ENCODE assay signal across 11 cellular contexts in the genomic region with DNA sequence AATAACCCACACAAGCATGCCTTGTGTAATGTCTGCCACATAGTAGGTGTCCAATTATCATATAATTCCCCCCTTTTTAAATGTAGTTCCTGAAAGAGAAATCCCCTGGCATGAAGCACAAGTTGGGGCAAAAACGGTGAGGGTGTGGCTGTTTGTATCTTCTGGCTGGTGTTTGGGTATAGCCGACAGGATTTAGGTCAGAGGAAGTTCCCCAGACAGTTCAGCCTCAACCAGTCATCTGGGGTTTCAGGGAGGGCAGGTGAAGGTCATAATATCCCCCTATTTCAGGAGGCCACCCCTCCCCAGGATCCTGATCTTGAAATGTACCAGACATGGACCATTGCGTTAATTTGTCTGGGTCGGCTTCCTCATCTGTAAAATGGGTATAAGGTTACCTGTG. TPM values are rescaled to one million over a fixed set of nuclear protein-coding genes. Genes with fewer than 3 reads are reported as not detected.
DNase-seq lines count a peak whose midpoint lies in the region; ATAC-seq, FAIRE-seq and TF ChIP-seq lines count a peak whose summit lies in the region.
"Had no signal": no experiment of that assay in that cellular context is flagged by ENCODE, and none has a peak within 500 bp of the region (broad histone marks: within the 10 kb centered on the region; RNA-seq: fewer than 3 reads in every experiment).

No MANE protein-coding gene starts in this region.

- H3K9ac ChIP-seq in keratinocyte (ENCODE audit: control insufficient read depth, extremely low read depth, insufficient read depth, low read length), result no peak overlapping the region

- no peak overlapping the region for H2AFZ ChIP-seq in keratinocyte (ENCODE audit: control insufficient read depth, low read length)

- H3K27ac ChIP-seq in keratinocyte (ENCODE audit: control insufficient read depth, insufficient read depth, low read length), result peak overlapping the region; percentile 58
- peak overlapping the region; percentile 94 to 99 for H3K27ac ChIP-seq in thoracic aorta
- H3K27ac ChIP-seq: cardiac muscle cell had no signal

- H3K4me3 ChIP-seq in keratinocyte (ENCODE audit: control insufficient read depth in 2 of 3, extremely low read depth in 1 of 3, insufficient read depth in 2 of 3, low read depth in 1 of 3, low read length in 3 of 3) (no peak overlapping the region), thoracic aorta (no peak overlapping the region), foreskin fibroblast (ENCODE audit: low read depth in 1 of 2, low read length in 2 of 2) (no peak overlapping the region)
- H3K4me3 ChIP-seq: cardiac muscle cell had no signal

- dilution Hi-C loops in keratinocyte (cut with MboI; ENCODE audit: extremely low pct_ligation_motif_present, low sequenced_read_pairs), result no loop called here

- peak overlapping the region; percentile 48 for H3K4me2 ChIP-seq in keratinocyte (ENCODE audit: control insufficient read depth, extremely low read depth, insufficient read depth, low read depth, low read length)

- peaks cover 2% of the 10 kb centered on the region for H3K9me3 ChIP-seq in keratinocyte (ENCODE audit: control insufficient read depth, low read depth, low read length)
- H3K9me3 ChIP-seq in thoracic aorta, result no peaks in the 10 kb centered on the region

- ATAC-seq in thoracic aorta (ENCODE audit: insufficient number of reproducible peaks, low FRiP score, low read depth), result no peak

- TF ChIP-seq CTCF in keratinocyte (optimal IDR thresholded peaks at IDR 0.05 in 1 of 3, IDR thresholded peaks at IDR 0.05 in 1 of 3, conservative IDR thresholded peaks at IDR 0.05 in 1 of 3; ENCODE audit: extremely low read depth in 1 of 3, insufficient read depth in 2 of 3, low read length in 3 of 3) (no peak), thoracic aorta (IDR thresholded peaks at IDR 0.05) (no peak), foreskin fibroblast (IDR thresholded peaks at IDR 0.05; ENCODE audit: low read depth, low read length) (no peak)

- no peaks in the 10 kb centered on the region for H3K79me2 ChIP-seq in keratinocyte (ENCODE audit: control insufficient read depth, insufficient read depth, low read length)

- H4K20me1 ChIP-seq in keratinocyte (ENCODE audit: control insufficient read depth, extremely low read depth, insufficient read depth, low read length), result no peaks in the 10 kb centered on the region

- H3K36me3 ChIP-seq in keratinocyte (ENCODE audit: control insufficient read depth in 2 of 2, extremely low read depth in 1 of 2, insufficient read depth in 2 of 2, low read length in 2 of 2) (no peaks in the 10 kb centered on the region), thoracic aorta (no peaks in the 10 kb centered on the region)
- H3K36me3 ChIP-seq: cardiac muscle cell had no signal

- H3K27me3 ChIP-seq in keratinocyte (ENCODE audit: control insufficient read depth, extremely low read depth, insufficient read depth, low read length) (no peaks in the 10 kb centered on the region), thoracic aorta (replicated peaks; ENCODE audit: insufficient read depth) (no peaks in the 10 kb centered on the region)

- FAIRE-seq in keratinocyte (lab: Jason Lieb, UNC), result no peak

- H3K9me1 ChIP-seq in keratinocyte (ENCODE audit: control insufficient read depth, extremely low read depth, insufficient read depth, low read length), result no peaks in the 10 kb centered on the region

- H3K4me1 ChIP-seq in keratinocyte (ENCODE audit: control insufficient read depth, extremely low read depth, insufficient read depth, low read length) (peaks cover 83% of the 10 kb centered on the region), thoracic aorta (ENCODE audit: control insufficient read depth in 1 of 2, low read depth in 2 of 2) (peaks cover 15 to 26% of the 10 kb centered on the region in 2 donors)

- DNase-seq in activated T-cell treated with anti-CD3 and anti-CD28 coated beads, Interleukin-2, amount 50 U/mL, for 1 hour, result peak; percentile 40
- DNase-seq in activated T-cell treated with anti-CD3 and anti-CD28 coated beads for 4 hours (no peak), keratinocyte (ENCODE audit: low read depth, low spot score) (no peak), thoracic aorta (ENCODE audit: low spot score) (no peak), foreskin fibroblast (no peak), AG08395 (ENCODE audit: low spot score) (no peak), GOT3 (lab: John Stamatoyannopoulos, UW) (no peak)
- peak; percentile 25 for DNase-seq in activated T-helper 9 cell treated with anti-CD3 and anti-CD28 coated beads, Interleukin-2, amount 50 U/mL, for 16 hours (ENCODE audit: low read depth)
- DNase-seq: EL, NCI-H1417 had no signal

RNA-seq across cellular contexts. Expression of a gene that starts 29.1 kb away (rescaled TPM):
- polyA plus RNA-seq in keratinocyte, result 31.2 to 83.1 TPM (median 70.1 TPM) in 3 replicates
- polyA plus RNA-seq in keratinocyte (2011; ENCODE audit: low read depth), result 322 TPM
- polyA plus RNA-seq in keratinocyte (2011; cell fraction: cytosol; rRNA removed), result 20.0 and 37.1 TPM in 2 replicates
- 170 and 226 TPM in 2 replicates for polyA plus RNA-seq in keratinocyte (2011; cell fraction: nucleus; rRNA removed)
- polyA plus RNA-seq in keratinocyte (2012; ENCODE audit: low replicate concordance), result 43.2 and 179 TPM in 2 replicates
- 28.4 to 46.4 TPM (median 36.4 TPM) in 3 replicates for polyA minus RNA-seq in keratinocyte
- polyA minus RNA-seq in keratinocyte (2011; cell fraction: cytosol; rRNA and poly(A)+ RNA removed), result 76.4 TPM
- polyA minus RNA-seq in keratinocyte (2011; cell fraction: nucleus; rRNA and poly(A)+ RNA removed), result 198 and 206 TPM in 2 replicates
- 100 to 1,000 TPM; 132 to 396 TPM for total RNA-seq in thoracic aorta

Comparison
In these comparisons a context has a peak if more than half of its experiments do, and no peak if none do; other contexts are left out.
1. DNase-seq: peak in activated T-cell treated with anti-CD3 and anti-CD28 coated beads, Interleukin-2, amount 50 U/mL, for 1 hour (single experiment) and activated T-helper 9 cell treated with anti-CD3 and anti-CD28 coated beads, Interleukin-2, amount 50 U/mL, for 16 hours (single experiment); none in activated T-cell treated with anti-CD3 and anti-CD28 coated beads for 4 hours (single experiment), keratinocyte (single experiment), thoracic aorta (single experiment), foreskin fibroblast (0 of 2), AG08395 (single experiment) and GOT3 (single experiment).